ENCODE assay signal across 14 cellular contexts in genomic region chrY:21138359-21138758, GRCh38.
"Had no signal": no experiment of that assay in that cellular context is flagged by ENCODE, and none has a peak within 500 bp of the region (broad histone marks: within the 10 kb centered on the region; RNA-seq: fewer than 3 reads in every experiment).

No MANE protein-coding gene starts in this region.

- H3K27me3 Mint-ChIP-seq: activated CD8-positive, alpha-beta T cell treated with anti-CD3 and anti-CD28 coated beads for 36 hours; activated naive CD8-positive, alpha-beta T cell treated with anti-CD3 and anti-CD28 coated beads, Interleukin-2, amount 50 U/mL, for 24 hours; activated T-helper 17 cell treated with anti-CD3 and anti-CD28 coated beads, Interleukin-2, amount 50 U/mL, for 72 hours; type B pancreatic cell had no signal

- H3K9me3 Mint-ChIP-seq: activated CD8-positive, alpha-beta T cell treated with anti-CD3 and anti-CD28 coated beads for 36 hours; activated naive CD8-positive, alpha-beta T cell treated with anti-CD3 and anti-CD28 coated beads, Interleukin-2, amount 50 U/mL, for 24 hours; activated T-helper 17 cell treated with anti-CD3 and anti-CD28 coated beads, Interleukin-2, amount 50 U/mL, for 72 hours; endodermal cell; neural crest cell; type B pancreatic cell had no signal

- H3K9me3 ChIP-seq: ascending aorta, gastroesophageal sphincter, heart right ventricle, psoas muscle, right lobe of liver had no signal

- H3K27ac ChIP-seq: ascending aorta, gastroesophageal sphincter, heart right ventricle, psoas muscle, right lobe of liver had no signal

- H3K36me3 ChIP-seq: ascending aorta, gastroesophageal sphincter, heart right ventricle, right lobe of liver had no signal

- H3K27ac Mint-ChIP-seq: activated CD8-positive, alpha-beta T cell treated with anti-CD3 and anti-CD28 coated beads for 36 hours; activated naive CD8-positive, alpha-beta T cell treated with anti-CD3 and anti-CD28 coated beads, Interleukin-2, amount 50 U/mL, for 24 hours; activated T-helper 17 cell treated with anti-CD3 and anti-CD28 coated beads, Interleukin-2, amount 50 U/mL, for 72 hours; endodermal cell; type B pancreatic cell; WTC11 had no signal

- H3K4me1 Mint-ChIP-seq: activated T-helper 17 cell treated with anti-CD3 and anti-CD28 coated beads, Interleukin-2, amount 50 U/mL, for 72 hours; endodermal cell; neural crest cell; WTC11 had no signal

- H3K4me3 ChIP-seq: ascending aorta, gastroesophageal sphincter, heart right ventricle, psoas muscle, right lobe of liver had no signal

- H3K4me1 ChIP-seq: ascending aorta, gastroesophageal sphincter, heart right ventricle, psoas muscle, right lobe of liver had no signal

- H3K27me3 ChIP-seq: ascending aorta, gastroesophageal sphincter, heart right ventricle, right lobe of liver had no signal

- ATAC-seq: activated CD8-positive, alpha-beta T cell treated with anti-CD3 and anti-CD28 coated beads for 36 hours; activated naive CD8-positive, alpha-beta T cell treated with anti-CD3 and anti-CD28 coated beads, Interleukin-2, amount 50 U/mL, for 24 hours; activated T-helper 17 cell treated with anti-CD3 and anti-CD28 coated beads, Interleukin-2, amount 50 U/mL, for 72 hours; gastroesophageal sphincter; heart right ventricle; psoas muscle; right lobe of liver; stimulated activated naive CD8-positive, alpha-beta T cell treated with anti-CD3 and anti-CD28 coated beads, Interleukin-15, Interleukin-2, amounts not matched to agents 100 U/mL and 50 U/mL, for 24 hours; WTC11 had no signal

- H3K36me3 Mint-ChIP-seq: type B pancreatic cell had no signal

- H3K4me3 Mint-ChIP-seq: activated CD8-positive, alpha-beta T cell treated with anti-CD3 and anti-CD28 coated beads for 36 hours; endodermal cell; neural crest cell; type B pancreatic cell; WTC11 had no signal

- DNase-seq: activated CD8-positive, alpha-beta memory T cell treated with anti-CD3 and anti-CD28 coated beads, Interleukin-2, amount 50 U/mL, for 4 hours; activated CD8-positive, alpha-beta T cell treated with anti-CD3 and anti-CD28 coated beads for 36 hours; activated naive CD8-positive, alpha-beta T cell treated with anti-CD3 and anti-CD28 coated beads, Interleukin-2, amount 50 U/mL, for 24 hours; endodermal cell; heart right ventricle; psoas muscle; right lobe of liver; stimulated activated naive CD8-positive, alpha-beta T cell treated with anti-CD3 and anti-CD28 coated beads, Interleukin-15, Interleukin-2, amounts not matched to agents 100 U/mL and 50 U/mL, for 24 hours had no signal
